In genomic region chr17:70552230-70552981, GRCh38 we compare ENCODE assay signal across 1 cellular context.
TF ChIP-seq lines count a peak whose summit lies in the region.

No MANE protein-coding gene starts in this region.

TF ChIP-seq in H1, 55 proteins besides CTCF, POLR2A, EP300 and RAD21 (continued from another document):
- no peak for TF ChIP-seq SIX5 (IDR thresholded peaks at IDR 0.05; ENCODE audit: low read depth, low read length)
- TF ChIP-seq JUN (IDR thresholded peaks at IDR 0.05; ENCODE audit: low read depth, low read length), result no peak
- no peak for TF ChIP-seq SP1 (IDR thresholded peaks at IDR 0.05; ENCODE audit: low read depth, low read length)
- TF ChIP-seq GTF2F1 (IDR thresholded peaks at IDR 0.05; ENCODE audit: borderline replicate concordance, low read depth, low read length), result no peak
